Comparison of ENCODE assay signal across 8 cellular contexts in genomic region chr13:33349996-33350826, GRCh38.
DNase-seq lines count a peak whose midpoint lies in the region; TF ChIP-seq lines count a peak whose summit lies in the region.

No MANE protein-coding gene starts in this region.

- peak overlapping the region; percentile 85 for H3K4me3 Mint-ChIP-seq in osteocyte (ENCODE audit: unreplicated experiment)
- H3K4me3 Mint-ChIP-seq in activated T-helper 2 cell treated with anti-CD3 and anti-CD28 coated beads, Interferon-gamma antibody, Interleukin-2, Interleukin-4, amounts not matched to agents 10 μg/mL and 5 μg/mL and 100 μg/mL, durations not matched to agents 14 hours and 24 hours and 36 hours (ENCODE audit: low read depth): no peak overlapping the region
- H3K4me3 Mint-ChIP-seq in activated T-cell treated with anti-CD3 and anti-CD28 coated beads, Interleukin-2, amount 50 U/mL, for 24 hours: no peak overlapping the region
- H3K4me3 Mint-ChIP-seq in immature natural killer cell: peak overlapping the region in 1 of 5 donors; percentile 9

- H3K4me1 Mint-ChIP-seq in osteocyte (ENCODE audit: unreplicated experiment) (peaks cover 27% of the 10 kb centered on the region), immature natural killer cell (no peaks in the 10 kb centered on the region)
- H3K4me1 Mint-ChIP-seq in activated T-helper 2 cell treated with anti-CD3 and anti-CD28 coated beads, Interferon-gamma antibody, Interleukin-2, Interleukin-4, amounts not matched to agents 10 μg/mL and 5 μg/mL and 100 μg/mL, durations not matched to agents 14 hours and 24 hours and 36 hours (ENCODE audit: low read depth): no peaks in the 10 kb centered on the region
- peaks cover 3% of the 10 kb centered on the region for H3K4me1 Mint-ChIP-seq in activated T-cell treated with anti-CD3 and anti-CD28 coated beads, Interleukin-2, amount 50 U/mL, for 24 hours (ENCODE audit: low read depth)

- peaks cover 4% of the 10 kb centered on the region for H3K36me3 Mint-ChIP-seq in osteocyte (ENCODE audit: unreplicated experiment)
- no peaks in the 10 kb centered on the region for H3K36me3 Mint-ChIP-seq in activated T-helper 2 cell treated with anti-CD3 and anti-CD28 coated beads, Interferon-gamma antibody, Interleukin-2, Interleukin-4, amounts not matched to agents 10 μg/mL and 5 μg/mL and 100 μg/mL, durations not matched to agents 14 hours and 24 hours and 36 hours (ENCODE audit: low read depth)
- no peaks in the 10 kb centered on the region for H3K36me3 Mint-ChIP-seq in activated T-cell treated with anti-CD3 and anti-CD28 coated beads, Interleukin-2, amount 50 U/mL, for 24 hours (ENCODE audit: low read depth)
- H3K36me3 Mint-ChIP-seq in immature natural killer cell: peaks cover 0 to 3% (median 0%) of the 10 kb centered on the region in 3 donors

- H3K27me3 Mint-ChIP-seq in osteocyte (ENCODE audit: unreplicated experiment) (no peaks in the 10 kb centered on the region), immature natural killer cell (ENCODE audit: low read depth in 3 of 3) (peaks cover 6 to 10% (median 6%) of the 10 kb centered on the region in 3 donors)
- H3K27me3 Mint-ChIP-seq in activated T-helper 2 cell treated with anti-CD3 and anti-CD28 coated beads, Interferon-gamma antibody, Interleukin-2, Interleukin-4, amounts not matched to agents 10 μg/mL and 5 μg/mL and 100 μg/mL, durations not matched to agents 14 hours and 24 hours and 36 hours (ENCODE audit: low read depth): peaks cover 52% of the 10 kb centered on the region
- peaks cover 58% of the 10 kb centered on the region for H3K27me3 Mint-ChIP-seq in activated T-cell treated with anti-CD3 and anti-CD28 coated beads, Interleukin-2, amount 50 U/mL, for 24 hours

- no peaks in the 10 kb centered on the region for H3K9me3 Mint-ChIP-seq in osteocyte (ENCODE audit: unreplicated experiment)
- no peaks in the 10 kb centered on the region for H3K9me3 Mint-ChIP-seq in activated T-helper 2 cell treated with anti-CD3 and anti-CD28 coated beads, Interferon-gamma antibody, Interleukin-2, Interleukin-4, amounts not matched to agents 10 μg/mL and 5 μg/mL and 100 μg/mL, durations not matched to agents 14 hours and 24 hours and 36 hours
- no peaks in the 10 kb centered on the region for H3K9me3 Mint-ChIP-seq in activated T-cell treated with anti-CD3 and anti-CD28 coated beads, Interleukin-2, amount 50 U/mL, for 24 hours
- peaks cover 0 to 10% (median 2%) of the 10 kb centered on the region in 6 donors for H3K9me3 Mint-ChIP-seq in immature natural killer cell

- peak overlapping the region; percentile 82 for H3K27ac Mint-ChIP-seq in osteocyte (ENCODE audit: unreplicated experiment)
- no peak overlapping the region for H3K27ac Mint-ChIP-seq in activated T-helper 2 cell treated with anti-CD3 and anti-CD28 coated beads, Interferon-gamma antibody, Interleukin-2, Interleukin-4, amounts not matched to agents 10 μg/mL and 5 μg/mL and 100 μg/mL, durations not matched to agents 14 hours and 24 hours and 36 hours
- no peak overlapping the region for H3K27ac Mint-ChIP-seq in activated T-cell treated with anti-CD3 and anti-CD28 coated beads, Interleukin-2, amount 50 U/mL, for 24 hours
- H3K27ac Mint-ChIP-seq in immature natural killer cell: no peak overlapping the region

- intact Hi-C loops in activated T-helper 2 cell treated with anti-CD3 and anti-CD28 coated beads, Interferon-gamma antibody, Interleukin-2, Interleukin-4, amounts not matched to agents 10 μg/mL and 5 μg/mL and 100 μg/mL, durations not matched to agents 14 hours and 24 hours and 36 hours (cut with micrococcal nuclease): no loop called here

- no peak for TF ChIP-seq CTCF in osteocyte (IDR thresholded peaks at IDR 0.05)

- peak; percentile 49 for DNase-seq in EH (ENCODE audit: low read depth)
- peak; percentile 27 for DNase-seq in SK-N-DZ (ENCODE audit: low spot score)
- peak; percentile 35 for DNase-seq in globus pallidus (ENCODE audit: low spot score)
- peak; percentile 86 for DNase-seq in osteocyte (ENCODE audit: extremely low spot score, unreplicated experiment)
- no peak for DNase-seq in activated T-helper 2 cell treated with anti-CD3 and anti-CD28 coated beads, Interferon-gamma antibody, Interleukin-2, Interleukin-4, amounts not matched to agents 10 μg/mL and 5 μg/mL and 100 μg/mL, durations not matched to agents 14 hours and 24 hours and 36 hours (ENCODE audit: low spot score)
- no peak for DNase-seq in activated T-cell treated with anti-CD3 and anti-CD28 coated beads, Interleukin-2, amount 50 U/mL, for 24 hours
- no peak for DNase-seq in activated CD4-positive, alpha-beta T cell treated with anti-CD3 and anti-CD28 coated beads, Interleukin-2, amount 50 U/mL, for 1 hour
- DNase-seq in immature natural killer cell: no peak

Comparison
In these comparisons a context has a peak if more than half of its experiments do, and no peak if none do; other contexts are left out.
1. DNase-seq: peak in EH (single experiment), SK-N-DZ (single experiment), globus pallidus (single experiment) and osteocyte (single experiment); none in activated T-helper 2 cell treated with anti-CD3 and anti-CD28 coated beads, Interferon-gamma antibody, Interleukin-2, Interleukin-4, amounts not matched to agents 10 μg/mL and 5 μg/mL and 100 μg/mL, durations not matched to agents 14 hours and 24 hours and 36 hours (single experiment), activated T-cell treated with anti-CD3 and anti-CD28 coated beads, Interleukin-2, amount 50 U/mL, for 24 hours (single experiment), activated CD4-positive, alpha-beta T cell treated with anti-CD3 and anti-CD28 coated beads, Interleukin-2, amount 50 U/mL, for 1 hour (single experiment) and immature natural killer cell (0 of 3).